Comparison of ENCODE assay signal across 8 cellular contexts in genomic region chr2:74146929-74147728, GRCh38. TPM values are rescaled to one million over a fixed set of nuclear protein-coding genes. Genes with fewer than 3 reads are reported as not detected.
DNase-seq lines count a peak whose midpoint lies in the region; ATAC-seq and TF ChIP-seq lines count a peak whose summit lies in the region.

No MANE protein-coding gene starts in this region.

- H4K20me1 ChIP-seq in OCI-LY1 (ENCODE audit: insufficient read depth, low read length): no peaks in the 10 kb centered on the region

- H3K27ac ChIP-seq in HEK293 (ENCODE audit: extremely low read depth, low read depth, low read length) (peak overlapping the region; percentile 67; the same call in 1 of the 2 replicates), OCI-LY1 (ENCODE audit: low read depth, low read length, poor library complexity, severe bottlenecking) (no peak overlapping the region)

- no peak overlapping the region for H2AFZ ChIP-seq in OCI-LY1 (ENCODE audit: low read length)

- CTCF ChIA-PET in HEK293 (lab: Yijun Ruan, JAX): interaction anchor here (0.6 to 7.5 kb wide), 10 partner anchors 8 to 322 kb away, joined by 3 to 155 read pairs (median 3); partner anchors contain the start of gene STAMBP

- peaks cover 17% of the 10 kb centered on the region for H3F3A ChIP-seq in OCI-LY1 (ENCODE audit: insufficient read depth, low read length)

- H3K27me3 ChIP-seq in OCI-LY1 (ENCODE audit: insufficient read depth, low read length) (no peaks in the 10 kb centered on the region), endocrine pancreas (ENCODE audit: control insufficient read depth, insufficient read depth, low read length) (no peaks in the 10 kb centered on the region)

- TF ChIP-seq CTCF in HEK293 (tag by site-specific recombination; IDR thresholded peaks at IDR 0.05) (no peak), OCI-LY1 (IDR thresholded peaks at IDR 0.05; ENCODE audit: low read length) (no peak)

- H3K79me2 ChIP-seq in OCI-LY1 (ENCODE audit: insufficient read depth, low read length): no peaks in the 10 kb centered on the region

- peak overlapping the region; percentile 63 for H3K4me3 ChIP-seq in HEK293 (ENCODE audit: low read depth, low read length)
- H3K4me3 ChIP-seq in OCI-LY1 (ENCODE audit: low read depth, low read length, poor library complexity, severe bottlenecking): peak overlapping the region; percentile 89
- peak overlapping the region; percentile 80 for H3K4me3 ChIP-seq in endocrine pancreas (ENCODE audit: control insufficient read depth, insufficient read depth, low read length)

- H3K4me1 ChIP-seq in HEK293 (ENCODE audit: control insufficient read depth, insufficient read depth, low read length) (no peaks in the 10 kb centered on the region), OCI-LY1 (ENCODE audit: insufficient read depth, low read length, severe bottlenecking) (peaks cover 30% of the 10 kb centered on the region), endocrine pancreas (ENCODE audit: control insufficient read depth, insufficient read depth, low read length) (peaks cover 5% of the 10 kb centered on the region)

- peak overlapping the region; percentile 96 for H3K4me2 ChIP-seq in OCI-LY1 (ENCODE audit: low read length)

- ATAC-seq in HG03039 (IDR thresholded peaks at IDR 0.05; ENCODE audit: unreplicated experiment): no peak
- ATAC-seq in GM18868 (IDR thresholded peaks at IDR 0.05; ENCODE audit: unreplicated experiment): no peak

- POLR2A ChIA-PET in HEK293 (lab: Yijun Ruan, JAX): interaction anchor here (0.9 to 2.4 kb wide), 7 partner anchors 10 to 410 kb away, joined by 3 to 11 read pairs (median 3); partner anchors contain the start of genes MTHFD2, STAMBP and TPRKB

- no peaks in the 10 kb centered on the region for H3K9me2 ChIP-seq in OCI-LY1 (ENCODE audit: low read depth, low read length)

- peaks cover 4 to 39% of the 10 kb centered on the region in 2 experiments; a peak in 2 of 3 replicates for H3K36me3 ChIP-seq in HEK293 (ENCODE audit: control insufficient read depth in 2 of 2, insufficient read depth in 1 of 2, low read length in 2 of 2)
- H3K36me3 ChIP-seq in OCI-LY1 (ENCODE audit: insufficient read depth, low read length): peaks cover 17% of the 10 kb centered on the region; the same call in 1 of the 2 replicates
- H3K36me3 ChIP-seq in endocrine pancreas (ENCODE audit: control insufficient read depth, insufficient read depth, low read length): no peaks in the 10 kb centered on the region

- H3K9me3 ChIP-seq in HEK293 (ENCODE audit: control insufficient read depth, insufficient read depth, low read depth, low read length): no peaks in the 10 kb centered on the region
- H3K9me3 ChIP-seq in OCI-LY1 (ENCODE audit: low read length): no peaks in the 10 kb centered on the region
- no peaks in the 10 kb centered on the region for H3K9me3 ChIP-seq in endocrine pancreas (ENCODE audit: control insufficient read depth, low read length)

- H3K9ac ChIP-seq in OCI-LY1 (ENCODE audit: low read length) (peak overlapping the region; percentile 90), endocrine pancreas (ENCODE audit: control insufficient read depth, insufficient read depth, low read length) (peak overlapping the region; percentile 97)

- DNase-seq in DMS79 treated with DMSO at 0.1 percent for 48 hours (lab: John Stamatoyannopoulos, UW) (peak; percentile 40), DMS79 (lab: John Stamatoyannopoulos, UW) (no peak), myocyte (ENCODE audit: low read depth) (peak; percentile 59)

TF ChIP-seq in HEK293, 187 proteins besides CTCF, POLR2A, EP300 and RAD21:
- TF ChIP-seq KLF7 (tag by site-specific recombination; IDR thresholded peaks at IDR 0.05; ENCODE audit: borderline replicate concordance) (no peak), TCF7L2 (IDR thresholded peaks at IDR 0.05; ENCODE audit: borderline replicate concordance, low read depth, low read length) (no peak), ZNF121 (tag by site-specific recombination; IDR thresholded peaks at IDR 0.05) (0 out of 2 replicates have a peak, but pooled peaks have one; percentile 9), ZNF24 (tag by site-specific recombination; IDR thresholded peaks at IDR 0.05) (peak; percentile 99), SCRT2 (tag by site-specific recombination; IDR thresholded peaks at IDR 0.05) (no peak), ZNF335 (tag by site-specific recombination; conservative IDR thresholded peaks at IDR 0.05) (peak; percentile 9; the same call in 1 of the 2 replicates), BCL11B (tag by site-specific recombination; IDR thresholded peaks at IDR 0.05; ENCODE audit: low read depth) (0 out of 2 replicates have a peak, but pooled peaks have one; percentile 45), HOXA7 (CRISPR knock-in tag; IDR thresholded peaks at IDR 0.05; ENCODE audit: borderline replicate concordance) (no peak), ZNF530 (tag by site-specific recombination; IDR thresholded peaks at IDR 0.05; ENCODE audit: low read depth) (no peak), ZNF366 (tag by site-specific recombination; conservative IDR thresholded peaks at IDR 0.05) (0 out of 2 replicates have a peak, but pooled peaks have one; percentile 21), ZFHX2 (tag by site-specific recombination; conservative IDR thresholded peaks at IDR 0.05) (peak; percentile 64), ZSCAN4 (tag by site-specific recombination; IDR thresholded peaks at IDR 0.05) (no peak), ZBTB17 (tag by site-specific recombination; IDR thresholded peaks at IDR 0.05) (peak; percentile 62)

RNA-seq across cellular contexts. Expression of gene BOLA3, which starts 0.6 kb away (rescaled TPM):
- 38.8 and 51.5 TPM in 2 replicates for total RNA-seq in myocyte
- 44.5 TPM for polyA plus RNA-seq in myocyte (2012)

RNA-seq across cellular contexts. Expression of gene MOB1A, which starts 31.6 kb away (rescaled TPM):
- total RNA-seq in myocyte: 94.5 and 96.9 TPM in 2 replicates
- polyA plus RNA-seq in myocyte (2012): 26.2 TPM

RNA-seq across cellular contexts. Expression of gene MTHFD2, which starts 51.3 kb away (rescaled TPM):
- 52.9 and 66.1 TPM in 2 replicates for total RNA-seq in myocyte
- 128 TPM for polyA plus RNA-seq in myocyte (2012)
